Comparison of ENCODE assay signal across 1 cellular context in the genomic region with DNA sequence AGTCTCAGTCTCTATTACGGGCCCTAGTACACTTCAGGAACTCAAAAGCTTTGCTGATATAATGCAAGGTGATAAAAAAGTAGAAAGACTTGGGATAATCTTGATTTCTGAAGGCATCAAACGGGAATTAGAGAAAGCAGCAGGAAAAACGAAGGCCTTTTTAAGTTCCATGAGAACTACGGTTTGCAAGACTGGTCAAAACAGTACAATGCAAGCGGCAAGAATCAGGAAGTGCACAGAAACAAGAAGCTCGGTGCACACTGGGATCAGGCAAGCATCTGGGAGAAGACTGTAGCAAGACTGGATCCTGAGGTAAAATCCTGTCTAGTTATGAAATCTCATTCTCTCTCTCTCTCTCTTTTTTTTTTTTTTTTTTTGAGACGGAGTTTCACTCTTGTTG.
A peak's percentile ranks its signal among the peaks of the same experiment; 100 is the strongest.
TF ChIP-seq lines count a peak whose summit lies in the region.

No MANE protein-coding gene starts in this region.

TF ChIP-seq in K562, 482 proteins besides CTCF, POLR2A, EP300 and RAD21 (continued from another document):
- TF ChIP-seq, protein P1, sequence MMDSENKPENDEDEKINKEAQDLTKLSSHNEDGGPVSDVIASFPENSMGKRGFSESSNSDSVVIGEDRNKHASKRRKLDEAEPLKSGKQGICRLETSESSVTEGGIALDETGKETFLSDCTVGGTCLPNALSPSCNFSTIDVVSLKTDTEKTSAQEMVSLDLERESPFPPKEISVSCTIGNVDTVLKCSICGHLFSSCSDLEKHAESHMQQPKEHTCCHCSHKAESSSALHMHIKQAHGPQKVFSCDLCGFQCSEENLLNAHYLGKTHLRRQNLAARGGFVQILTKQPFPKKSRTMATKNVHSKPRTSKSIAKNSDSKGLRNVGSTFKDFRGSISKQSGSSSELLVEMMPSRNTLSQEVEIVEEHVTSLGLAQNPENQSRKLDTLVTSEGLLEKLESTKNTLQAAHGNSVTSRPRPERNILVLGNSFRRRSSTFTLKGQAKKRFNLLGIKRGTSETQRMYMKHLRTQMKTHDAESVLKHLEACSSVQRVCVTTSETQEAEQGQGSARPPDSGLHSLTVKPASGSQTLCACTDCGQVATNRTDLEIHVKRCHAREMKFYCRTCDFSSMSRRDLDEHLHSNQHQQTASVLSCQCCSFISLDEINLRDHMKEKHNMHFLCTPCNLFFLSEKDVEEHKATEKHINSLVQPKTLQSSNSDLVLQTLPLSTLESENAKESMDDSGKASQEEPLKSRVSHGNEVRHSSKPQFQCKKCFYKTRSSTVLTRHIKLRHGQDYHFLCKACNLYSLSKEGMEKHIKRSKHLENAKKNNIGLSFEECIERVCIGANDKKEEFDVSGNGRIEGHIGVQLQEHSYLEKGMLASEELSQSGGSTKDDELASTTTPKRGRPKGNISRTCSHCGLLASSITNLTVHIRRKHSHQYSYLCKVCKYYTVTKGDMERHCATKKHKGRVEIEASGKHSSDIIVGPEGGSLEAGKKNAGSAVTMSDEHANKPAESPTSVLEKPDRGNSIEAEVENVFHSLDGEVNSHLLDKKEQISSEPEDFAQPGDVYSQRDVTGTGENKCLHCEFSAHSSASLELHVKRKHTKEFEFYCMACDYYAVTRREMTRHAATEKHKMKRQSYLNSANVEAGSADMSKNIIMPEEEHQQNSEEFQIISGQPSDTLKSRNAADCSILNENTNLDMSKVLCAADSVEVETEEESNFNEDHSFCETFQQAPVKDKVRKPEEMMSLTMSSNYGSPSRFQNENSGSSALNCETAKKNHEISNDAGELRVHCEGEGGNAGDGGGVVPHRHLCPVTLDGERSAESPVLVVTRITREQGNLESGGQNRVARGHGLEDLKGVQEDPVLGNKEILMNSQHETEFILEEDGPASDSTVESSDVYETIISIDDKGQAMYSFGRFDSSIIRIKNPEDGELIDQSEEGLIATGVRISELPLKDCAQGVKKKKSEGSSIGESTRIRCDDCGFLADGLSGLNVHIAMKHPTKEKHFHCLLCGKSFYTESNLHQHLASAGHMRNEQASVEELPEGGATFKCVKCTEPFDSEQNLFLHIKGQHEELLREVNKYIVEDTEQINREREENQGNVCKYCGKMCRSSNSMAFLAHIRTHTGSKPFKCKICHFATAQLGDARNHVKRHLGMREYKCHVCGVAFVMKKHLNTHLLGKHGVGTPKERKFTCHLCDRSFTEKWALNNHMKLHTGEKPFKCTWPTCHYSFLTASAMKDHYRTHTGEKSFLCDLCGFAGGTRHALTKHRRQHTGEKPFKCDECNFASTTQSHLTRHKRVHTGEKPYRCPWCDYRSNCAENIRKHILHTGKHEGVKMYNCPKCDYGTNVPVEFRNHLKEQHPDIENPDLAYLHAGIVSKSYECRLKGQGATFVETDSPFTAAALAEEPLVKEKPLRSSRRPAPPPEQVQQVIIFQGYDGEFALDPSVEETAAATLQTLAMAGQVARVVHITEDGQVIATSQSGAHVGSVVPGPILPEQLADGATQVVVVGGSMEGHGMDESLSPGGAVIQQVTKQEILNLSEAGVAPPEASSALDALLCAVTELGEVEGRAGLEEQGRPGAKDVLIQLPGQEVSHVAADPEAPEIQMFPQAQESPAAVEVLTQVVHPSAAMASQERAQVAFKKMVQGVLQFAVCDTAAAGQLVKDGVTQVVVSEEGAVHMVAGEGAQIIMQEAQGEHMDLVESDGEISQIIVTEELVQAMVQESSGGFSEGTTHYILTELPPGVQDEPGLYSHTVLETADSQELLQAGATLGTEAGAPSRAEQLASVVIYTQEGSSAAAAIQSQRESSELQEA (IDR thresholded peaks at IDR 0.05; ENCODE audit: low read depth) = peak; percentile 65
- TF ChIP-seq GABPA (tag; conservative IDR thresholded peaks at IDR 0.05; ENCODE audit: low read depth) = 0 out of 2 replicates have a peak, but pooled peaks have one; percentile 20
- TF ChIP-seq, protein P2, sequence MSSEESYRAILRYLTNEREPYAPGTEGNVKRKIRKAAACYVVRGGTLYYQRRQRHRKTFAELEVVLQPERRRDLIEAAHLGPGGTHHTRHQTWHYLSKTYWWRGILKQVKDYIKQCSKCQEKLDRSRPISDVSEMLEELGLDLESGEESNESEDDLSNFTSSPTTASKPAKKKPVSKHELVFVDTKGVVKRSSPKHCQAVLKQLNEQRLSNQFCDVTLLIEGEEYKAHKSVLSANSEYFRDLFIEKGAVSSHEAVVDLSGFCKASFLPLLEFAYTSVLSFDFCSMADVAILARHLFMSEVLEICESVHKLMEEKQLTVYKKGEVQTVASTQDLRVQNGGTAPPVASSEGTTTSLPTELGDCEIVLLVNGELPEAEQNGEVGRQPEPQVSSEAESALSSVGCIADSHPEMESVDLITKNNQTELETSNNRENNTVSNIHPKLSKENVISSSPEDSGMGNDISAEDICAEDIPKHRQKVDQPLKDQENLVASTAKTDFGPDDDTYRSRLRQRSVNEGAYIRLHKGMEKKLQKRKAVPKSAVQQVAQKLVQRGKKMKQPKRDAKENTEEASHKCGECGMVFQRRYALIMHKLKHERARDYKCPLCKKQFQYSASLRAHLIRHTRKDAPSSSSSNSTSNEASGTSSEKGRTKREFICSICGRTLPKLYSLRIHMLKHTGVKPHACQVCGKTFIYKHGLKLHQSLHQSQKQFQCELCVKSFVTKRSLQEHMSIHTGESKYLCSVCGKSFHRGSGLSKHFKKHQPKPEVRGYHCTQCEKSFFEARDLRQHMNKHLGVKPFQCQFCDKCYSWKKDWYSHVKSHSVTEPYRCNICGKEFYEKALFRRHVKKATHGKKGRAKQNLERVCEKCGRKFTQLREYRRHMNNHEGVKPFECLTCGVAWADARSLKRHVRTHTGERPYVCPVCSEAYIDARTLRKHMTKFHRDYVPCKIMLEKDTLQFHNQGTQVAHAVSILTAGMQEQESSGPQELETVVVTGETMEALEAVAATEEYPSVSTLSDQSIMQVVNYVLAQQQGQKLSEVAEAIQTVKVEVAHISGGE (CRISPR knock-in tag; IDR thresholded peaks at IDR 0.05) = 0 out of 6 replicates have a peak, but pooled peaks of 1 of the 3 experiments have one; percentile 27
- 0 out of 2 replicates have a peak, but pooled peaks have one; percentile 60 for TF ChIP-seq CREB5 (CRISPR knock-in tag; IDR thresholded peaks at IDR 0.05)
- 0 out of 2 replicates have a peak, but pooled peaks have one; percentile 46 for TF ChIP-seq ELF2 (CRISPR knock-in tag; IDR thresholded peaks at IDR 0.05)
- peak; percentile 78 for TF ChIP-seq ELF1 (tag; IDR thresholded peaks at IDR 0.05)
- TF ChIP-seq ZBTB7A (IDR thresholded peaks at IDR 0.05; ENCODE audit: borderline replicate concordance, control insufficient read depth, low read depth, low read length) = no peak
TF ChIP-seq in K562: peak in this region for 7.
